ENCODE assay signal across 8 cellular contexts in genomic region chr14:75514673-75515630, GRCh38. TPM values are rescaled to one million over a fixed set of nuclear protein-coding genes. Genes with fewer than 3 reads are reported as not detected.
DNase-seq lines count a peak whose midpoint lies in the region; ATAC-seq and TF ChIP-seq lines count a peak whose summit lies in the region.

No MANE protein-coding gene starts in this region.

- no peaks in the 10 kb centered on the region for H3K27me3 Mint-ChIP-seq in activated CD8-positive, alpha-beta T cell treated with anti-CD3 and anti-CD28 coated beads for 36 hours

- H3K9me3 Mint-ChIP-seq in activated CD8-positive, alpha-beta T cell treated with anti-CD3 and anti-CD28 coated beads for 36 hours, result peaks cover 19% of the 10 kb centered on the region

- peak overlapping the region; percentile 93 for H3K27ac Mint-ChIP-seq in activated CD8-positive, alpha-beta T cell treated with anti-CD3 and anti-CD28 coated beads for 36 hours

- DNase-seq in AG20443 (ENCODE audit: low spot score), result peak; percentile 65
- peak; percentile 66 for DNase-seq in activated CD8-positive, alpha-beta T cell treated with anti-CD3 and anti-CD28 coated beads for 36 hours
- DNase-seq in foreskin fibroblast, result peak; percentile 46 to 61
- DNase-seq in stimulated activated CD4-positive, alpha-beta T cell treated with anti-CD3 and anti-CD28 coated beads, Interleukin-15, amount 100 ng/mL, for 24 hours, result peak; percentile 57
- DNase-seq in OCI-M2 (lab: John Stamatoyannopoulos, UW; ENCODE audit: unreplicated experiment), result no peak
- no peak for DNase-seq in iPS-NIHi11 (ENCODE audit: low spot score)

- peak; percentile 51 for TF ChIP-seq CTCF in activated CD8-positive, alpha-beta T cell treated with anti-CD3 and anti-CD28 coated beads for 36 hours (IDR thresholded peaks at IDR 0.05)
- TF ChIP-seq CTCF in foreskin fibroblast (IDR thresholded peaks at IDR 0.05; ENCODE audit: low read depth, low read length), result peak; percentile 25

- peaks cover 7% of the 10 kb centered on the region for H3K36me3 Mint-ChIP-seq in activated CD8-positive, alpha-beta T cell treated with anti-CD3 and anti-CD28 coated beads for 36 hours (ENCODE audit: low read depth)

- POLR2A ChIA-PET in activated CD8-positive, alpha-beta T cell treated with anti-CD3 and anti-CD28 coated beads for 36 hours (lab: Charles Lee), result interaction anchor here (0.6 to 5.8 kb wide), 8 partner anchors 9 to 40 kb away, joined by 3 to 28 read pairs (median 4); partner anchors contain the start of gene BATF

- H3K4me1 Mint-ChIP-seq in activated CD8-positive, alpha-beta T cell treated with anti-CD3 and anti-CD28 coated beads for 36 hours (ENCODE audit: low read depth), result peaks cover 42% of the 10 kb centered on the region

- ATAC-seq in GM19328 (IDR thresholded peaks at IDR 0.05; ENCODE audit: unreplicated experiment), result peak; percentile 43
- ATAC-seq in HG03457 (IDR thresholded peaks at IDR 0.05; ENCODE audit: unreplicated experiment), result peak; percentile 44
- peak; percentile 67 for ATAC-seq in activated CD8-positive, alpha-beta T cell treated with anti-CD3 and anti-CD28 coated beads for 36 hours

- peak overlapping the region; percentile 46 to 55 for H3K4me3 ChIP-seq in foreskin fibroblast (ENCODE audit: low read depth in 1 of 2, low read length in 2 of 2)

- peak overlapping the region; percentile 68 for H3K4me3 Mint-ChIP-seq in activated CD8-positive, alpha-beta T cell treated with anti-CD3 and anti-CD28 coated beads for 36 hours

- CTCF ChIA-PET in activated CD8-positive, alpha-beta T cell treated with anti-CD3 and anti-CD28 coated beads for 36 hours (lab: Charles Lee), result interaction anchor here (0.8 to 3.3 kb wide), 14 partner anchors 8 to 575 kb away, joined by 3 to 22 read pairs (median 5); partner anchors contain the start of gene BATF

- intact Hi-C loops in activated CD8-positive, alpha-beta T cell treated with anti-CD3 and anti-CD28 coated beads for 36 hours (cut with micrococcal nuclease), result no loop called here

RNA-seq across cellular contexts. Expression of gene BATF, which starts 7.3 kb away (rescaled TPM):
- 10 to 100 TPM; 46.4 to 47.0 TPM for total RNA-seq in activated CD8-positive, alpha-beta T cell treated with anti-CD3 and anti-CD28 coated beads for 36 hours

Comparison
In these comparisons a context has a peak if more than half of its experiments do, and no peak if none do; other contexts are left out.
1. DNase-seq: peak in AG20443 (single experiment), activated CD8-positive, alpha-beta T cell treated with anti-CD3 and anti-CD28 coated beads for 36 hours (single experiment), foreskin fibroblast (2 of 2) and stimulated activated CD4-positive, alpha-beta T cell treated with anti-CD3 and anti-CD28 coated beads, Interleukin-15, amount 100 ng/mL, for 24 hours (single experiment); none in OCI-M2 (single experiment) and iPS-NIHi11 (single experiment).
2. Peak in every context shown above with its lines, with median percentiles within 50 percentile points of each other: ATAC-seq.